20 cellular contexts compared by ENCODE assay signal in the genomic region with DNA sequence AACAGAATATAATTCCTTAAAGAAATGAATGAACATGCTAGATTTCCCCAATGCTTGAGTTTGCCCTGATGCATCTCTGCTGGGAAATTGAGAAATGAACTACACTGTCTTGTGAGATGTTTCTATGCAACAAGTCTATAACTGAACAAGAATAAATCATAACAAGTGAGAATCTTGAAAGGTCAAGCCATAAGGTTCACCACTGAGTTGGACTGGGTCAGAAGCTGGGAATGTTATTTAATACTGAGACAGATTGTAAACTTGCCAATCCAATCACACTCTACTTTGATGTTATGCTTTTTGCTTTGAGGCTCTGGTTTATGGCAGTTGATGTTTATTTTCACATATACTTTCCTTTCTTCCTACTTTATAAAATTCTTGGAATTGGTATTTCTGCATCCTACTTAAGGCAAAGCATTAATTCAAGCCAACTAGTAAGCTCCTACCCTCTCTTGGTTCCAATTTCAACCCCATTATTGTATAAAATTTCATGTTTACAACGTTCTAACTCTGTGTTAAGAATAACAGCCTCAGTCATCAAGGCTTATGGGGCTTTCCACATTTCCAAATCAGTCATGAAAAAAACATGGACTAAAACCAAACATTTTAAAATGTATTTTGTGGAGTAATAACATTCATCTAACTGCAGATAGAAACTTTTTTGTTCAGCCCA.
A peak's percentile ranks its signal among the peaks of the same experiment; 100 is the strongest.
DNase-seq lines count a peak whose midpoint lies in the region; ATAC-seq lines count a peak whose summit lies in the region.
"Had no signal": no experiment of that assay in that cellular context is flagged by ENCODE, and none has a peak within 500 bp of the region (broad histone marks: within the 10 kb centered on the region; RNA-seq: fewer than 3 reads in every experiment).

No MANE protein-coding gene starts in this region.

- peak; percentile 10 for DNase-seq in NCI-H82 (lab: John Stamatoyannopoulos, UW)
- DNase-seq in NCI-H82 treated with DMSO at 0.1 percent for 48 hours (lab: John Stamatoyannopoulos, UW; ENCODE audit: unreplicated experiment) = no peak
- DNase-seq in brain pericyte (ENCODE audit: low read depth, low spot score) = peak; percentile 10
- DNase-seq in myocyte (ENCODE audit: low read depth) = peak; percentile 18
- no peak for DNase-seq in stimulated activated CD4-positive, alpha-beta T cell treated with anti-CD3 and anti-CD28 coated beads, Interleukin-2, amount 100 ng/mL, for 48 hours
- no peak for DNase-seq in NCI-H2081 treated with DMSO at 0.1 percent for 48 hours (lab: John Stamatoyannopoulos, UW)
- DNase-seq in globus pallidus (ENCODE audit: low spot score) = no peak
- DNase-seq: 8988T; BE2C; CD4-positive, CD25-positive, alpha-beta regulatory T cell; DMS53; MM.1S; NCI-H1092; NCI-H1436 treated with DMSO at 0.1 percent for 48 hours; NCI-H2029 treated with DMSO at 0.1 percent for 48 hours; NCI-H510A; NCI-H748 treated with DMSO at 0.1 percent for 48 hours; OCI-M1; SHP77 had no signal

- ATAC-seq in GM21367 (IDR thresholded peaks at IDR 0.05; ENCODE audit: unreplicated experiment) = no peak

Comparison
In these comparisons a context has a peak if more than half of its experiments do, and no peak if none do; other contexts are left out.
1. DNase-seq: peak in NCI-H82 (single experiment), brain pericyte (single experiment) and myocyte (single experiment); none in NCI-H82 treated with DMSO at 0.1 percent for 48 hours (single experiment), stimulated activated CD4-positive, alpha-beta T cell treated with anti-CD3 and anti-CD28 coated beads, Interleukin-2, amount 100 ng/mL, for 48 hours (0 of 2), NCI-H2081 treated with DMSO at 0.1 percent for 48 hours (single experiment) and globus pallidus (single experiment).